In the genomic region with DNA sequence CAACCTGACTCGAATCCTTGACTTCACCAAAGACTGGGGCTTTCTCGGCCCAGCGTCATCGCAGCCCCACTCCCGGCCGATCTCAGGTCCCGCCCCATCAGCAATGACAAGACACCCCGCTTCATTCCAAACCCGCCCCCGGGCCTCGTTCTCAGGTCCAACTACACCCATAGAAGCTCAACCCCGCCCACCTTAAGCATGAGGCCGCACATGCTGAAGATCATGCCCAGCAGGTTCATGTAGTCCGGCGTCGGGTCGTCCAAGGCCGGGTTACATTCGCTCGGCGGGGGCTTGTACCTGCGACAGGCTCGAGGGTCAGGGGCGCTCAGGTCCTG, we compare ENCODE assay signal across 8 cellular contexts. TPM values are rescaled to one million over a fixed set of nuclear protein-coding genes. Genes with fewer than 3 reads are reported as not detected.
A peak's percentile ranks its signal among the peaks of the same experiment; 100 is the strongest.
DNase-seq lines count a peak whose midpoint lies in the region; ATAC-seq, FAIRE-seq and TF ChIP-seq lines count a peak whose summit lies in the region.

No MANE protein-coding gene starts in this region.

- in situ Hi-C loops in GM23248 (cut with MboI) (no loop called here), transverse colon (cut with MboI; ENCODE audit: low pct_ligation_motif_present in 1 of 4, low pct_unique_long_range_greater_than_20kb in 1 of 4, low sequenced_read_pairs in 3 of 4) (no loop called here)

- peaks cover 5% of the 10 kb centered on the region; the same call in 1 of the 2 replicates for H3K36me3 ChIP-seq in GM23248 (ENCODE audit: low read depth)
- peaks cover 0 to 41% of the 10 kb centered on the region in 2 donors for H3K36me3 ChIP-seq in gastroesophageal sphincter
- H3K36me3 ChIP-seq in transverse colon, result peaks cover 0 to 3% (median 0%) of the 10 kb centered on the region in 4 donors

- peak overlapping the region; percentile 96 for H3K4me2 ChIP-seq in GM23248 (ENCODE audit: unreplicated experiment)

- FAIRE-seq in RCC 7860 (lab: Jason Lieb, UNC), result no peak

- intact Hi-C loops in transverse colon (cut with DNase I; ENCODE audit: low total_unique reads), result no loop called here

- H4K20me1 ChIP-seq in GM23248 (ENCODE audit: insufficient read depth), result no peaks in the 10 kb centered on the region

- ATAC-seq in gastroesophageal sphincter (peak; percentile 35), HG03571 (IDR thresholded peaks at IDR 0.05; ENCODE audit: unreplicated experiment) (no peak), GM21367 (IDR thresholded peaks at IDR 0.05; ENCODE audit: unreplicated experiment) (no peak)

- H3K4me3 ChIP-seq in GM23248 (peak overlapping the region; percentile 82), gastroesophageal sphincter (peak overlapping the region; percentile 83 to 85), transverse colon (peak overlapping the region; percentile 66 to 90 (median 72))

- TF ChIP-seq CTCF in gastroesophageal sphincter (IDR thresholded peaks at IDR 0.05) (no peak), transverse colon (IDR thresholded peaks at IDR 0.05) (no peak)

- DNase-seq in GM23248 (peak; percentile 90), RCC 7860 (ENCODE audit: low spot score) (peak; percentile 5), occipital lobe (lab: John Stamatoyannopoulos, UW) (peak; percentile 71), transverse colon (peak; percentile 62)
- peak; percentile 29 to 59 (median 36) for DNase-seq in activated naive CD4-positive, alpha-beta T cell (lab: John Stamatoyannopoulos, UW)

- no peaks in the 10 kb centered on the region for H3K9me2 ChIP-seq in GM23248 (ENCODE audit: insufficient read depth)

- 1% methylated on average over 23 to 24 of the region's 24 CpGs for WGBS in GM23248 (ENCODE audit: low coverage in 1 of 2, low lambda C conversion rate in 2 of 2, missing lambda C conversion rate in 2 of 2), 2 experiments
- 1% methylated on average over 16 of the region's 24 CpGs; no CpG with 5 or more reads in 1 of the 2 donors for WGBS in gastroesophageal sphincter (ENCODE audit: low coverage in 1 of 2), 2 donors
- 2% methylated on average over 24 of the region's 24 CpGs; no CpG with 5 or more reads in 1 of the 2 donors for WGBS in transverse colon (ENCODE audit: low coverage in 1 of 2), 2 donors

- H3K4me1 ChIP-seq in GM23248 (ENCODE audit: insufficient read depth) (peaks cover 26% of the 10 kb centered on the region), gastroesophageal sphincter (peaks cover 0 to 69% (median 35%) of the 10 kb centered on the region in 3 donors), transverse colon (peaks cover 19 to 45% (median 36%) of the 10 kb centered on the region in 4 donors)

- H3K79me2 ChIP-seq in GM23248 (ENCODE audit: insufficient read depth), result peaks cover 66% of the 10 kb centered on the region

- H2AFZ ChIP-seq in GM23248, result peak overlapping the region; percentile 96

- TF ChIP-seq POLR2A in gastroesophageal sphincter (IDR thresholded peaks at IDR 0.05) (peak in 1 of 2 donors; percentile 3), transverse colon (IDR thresholded peaks at IDR 0.05) (no peak)

- peak overlapping the region; percentile 93 for H3K27ac ChIP-seq in GM23248
- peak overlapping the region; percentile 85 to 98 (median 94) for H3K27ac ChIP-seq in gastroesophageal sphincter
- H3K27ac ChIP-seq in transverse colon, result peak overlapping the region; percentile 90 to 95 (median 92)

- H3K9me3 ChIP-seq in GM23248 (ENCODE audit: low read depth), result no peaks in the 10 kb centered on the region
- no peaks in the 10 kb centered on the region for H3K9me3 ChIP-seq in gastroesophageal sphincter
- no peaks in the 10 kb centered on the region for H3K9me3 ChIP-seq in transverse colon

- TF ChIP-seq EP300 in gastroesophageal sphincter (IDR thresholded peaks at IDR 0.05), result no peak
- no peak for TF ChIP-seq EP300 in transverse colon (IDR thresholded peaks at IDR 0.05; ENCODE audit: low read depth)

- H3F3A ChIP-seq in GM23248 (ENCODE audit: insufficient read depth), result peaks cover 6% of the 10 kb centered on the region; the same call in 1 of the 2 replicates

- H3K9ac ChIP-seq in GM23248, result peak overlapping the region; percentile 96

- H3K27me3 ChIP-seq in GM23248 (replicated peaks; ENCODE audit: insufficient read depth) (no peaks in the 10 kb centered on the region), gastroesophageal sphincter (no peaks in the 10 kb centered on the region), transverse colon (no peaks in the 10 kb centered on the region)

RNA-seq across cellular contexts. Expression of gene WDR83, which starts 2.3 kb away (rescaled TPM):
- total RNA-seq in GM23248 (2014; rRNA removed; shearing (Covaris generic)), result 8.2 and 9.4 TPM in 2 replicates
- 12.7 and 13.1 TPM in 2 replicates for polyA plus RNA-seq in GM23248 (2016; fragmentation: Nextera tagmentation; extraction: Ambion mirVana)
- total RNA-seq in gastroesophageal sphincter, result 10 to 100 TPM in 3 of 4 donors, 1 to 10 TPM in 1; 8.8 to 19.8 (median 15.5) TPM
- total RNA-seq in occipital lobe, result 10.3 TPM
- total RNA-seq in transverse colon, result 10 to 100 TPM in 1 of 4 donors, 1 to 10 TPM in 2, not detected in 1; 7.6 to 36.3 (median 9.4) TPM

RNA-seq across cellular contexts. Expression of gene MAN2B1, which starts 2.4 kb away (rescaled TPM):
- 56.5 and 81.7 TPM in 2 replicates for total RNA-seq in GM23248 (2014; rRNA removed; shearing (Covaris generic))
- polyA plus RNA-seq in GM23248 (2016; fragmentation: Nextera tagmentation; extraction: Ambion mirVana), result 37.1 and 40.6 TPM in 2 replicates
- 10 to 100 TPM; 61.3 to 98.1 (median 70.8) TPM for total RNA-seq in gastroesophageal sphincter
- total RNA-seq in occipital lobe, result 17.2 TPM
- 100 to 1,000 TPM in 1 of 4 donors, 10 to 100 TPM in 3; 52.4 to 272 (median 70.1) TPM for total RNA-seq in transverse colon

RNA-seq across cellular contexts. Expression of gene DHPS, which starts 12.8 kb away (rescaled TPM):
- 68.4 and 104 TPM in 2 replicates for total RNA-seq in GM23248 (2014; rRNA removed; shearing (Covaris generic))
- polyA plus RNA-seq in GM23248 (2016; fragmentation: Nextera tagmentation; extraction: Ambion mirVana), result 50.9 and 56.0 TPM in 2 replicates
- total RNA-seq in gastroesophageal sphincter, result 100 to 1,000 TPM in 1 of 4 donors, 10 to 100 TPM in 3; 77.3 to 122 (median 92.1) TPM
- 79.7 TPM for total RNA-seq in occipital lobe
- total RNA-seq in transverse colon, result 100 to 1,000 TPM; 117 to 139 (median 128) TPM

RNA-seq across cellular contexts. Expression of gene GNG14, which starts 18.9 kb away (rescaled TPM):
- total RNA-seq in GM23248 (2014; rRNA removed; shearing (Covaris generic)), result not detected in 2 replicates
- polyA plus RNA-seq in GM23248 (2016; fragmentation: Nextera tagmentation; extraction: Ambion mirVana), result not detected in 2 replicates
- total RNA-seq in gastroesophageal sphincter (not detected), occipital lobe (not detected), transverse colon (not detected)

RNA-seq across cellular contexts. Expression of gene FBXW9, which starts 27.5 kb away (rescaled TPM):
- 13.8 and 22.3 TPM in 2 replicates for total RNA-seq in GM23248 (2014; rRNA removed; shearing (Covaris generic))
- polyA plus RNA-seq in GM23248 (2016; fragmentation: Nextera tagmentation; extraction: Ambion mirVana), result 14.2 TPM in 2 replicates
- total RNA-seq in gastroesophageal sphincter (1 to 10 TPM; 3.8 to 7.5 (median 4.1) TPM), occipital lobe (6.4 TPM), transverse colon (1 to 10 TPM; 3.2 to 8.1 (median 4.9) TPM)

Comparison
In these comparisons a context has a peak if more than half of its experiments do, and no peak if none do; other contexts are left out.
1. DNase-seq: peak in every context shown above with its lines; median percentile 90 in GM23248; 71 in occipital lobe; 62 in transverse colon; 36 in activated naive CD4-positive, alpha-beta T cell; 5 in RCC 7860.